In genomic region chr12:99131761-99132199, GRCh38 we compare ENCODE assay signal across 8 cellular contexts.
DNase-seq lines count a peak whose midpoint lies in the region; ATAC-seq and TF ChIP-seq lines count a peak whose summit lies in the region.

No MANE protein-coding gene starts in this region.

- DNase-seq in M059J (ENCODE audit: low read depth) = peak; percentile 14
- DNase-seq in ecto neural progenitor cell (ENCODE audit: low spot score) = peak; percentile 93
- peak; percentile 82 for DNase-seq in occipital lobe (lab: John Stamatoyannopoulos, UW)
- DNase-seq in natural killer cell = no peak
- DNase-seq in NCI-H510A treated with DMSO at 0.1 percent for 48 hours (lab: John Stamatoyannopoulos, UW) = no peak
- DNase-seq in dermis blood vessel endothelial cell = no peak
- DNase-seq in activated naive CD4-positive, alpha-beta T cell treated with anti-CD3 and anti-CD28 coated beads for 36 hours = no peak

- H3K9me3 Mint-ChIP-seq in natural killer cell = peaks cover 3 to 14% of the 10 kb centered on the region in 2 donors
- no peaks in the 10 kb centered on the region for H3K9me3 Mint-ChIP-seq in activated naive CD4-positive, alpha-beta T cell treated with anti-CD3 and anti-CD28 coated beads for 36 hours

- no peaks in the 10 kb centered on the region for H3K36me3 Mint-ChIP-seq in natural killer cell
- no peaks in the 10 kb centered on the region for H3K36me3 Mint-ChIP-seq in activated naive CD4-positive, alpha-beta T cell treated with anti-CD3 and anti-CD28 coated beads for 36 hours (ENCODE audit: low read depth)

- no peak overlapping the region for H3K27ac Mint-ChIP-seq in natural killer cell
- no peak overlapping the region for H3K27ac Mint-ChIP-seq in activated naive CD4-positive, alpha-beta T cell treated with anti-CD3 and anti-CD28 coated beads for 36 hours

- no peaks in the 10 kb centered on the region for H3K27me3 Mint-ChIP-seq in natural killer cell (ENCODE audit: low read depth in 2 of 2)
- no peaks in the 10 kb centered on the region for H3K27me3 Mint-ChIP-seq in activated naive CD4-positive, alpha-beta T cell treated with anti-CD3 and anti-CD28 coated beads for 36 hours (ENCODE audit: low read depth)

- H3K4me3 Mint-ChIP-seq in natural killer cell = no peak overlapping the region
- no peak overlapping the region for H3K4me3 Mint-ChIP-seq in activated naive CD4-positive, alpha-beta T cell treated with anti-CD3 and anti-CD28 coated beads for 36 hours

- intact Hi-C loops in natural killer cell (cut with micrococcal nuclease) = no loop called here
- intact Hi-C loops in activated naive CD4-positive, alpha-beta T cell treated with anti-CD3 and anti-CD28 coated beads for 36 hours (cut with micrococcal nuclease) = no loop called here

- no peak for TF ChIP-seq CTCF in natural killer cell (IDR thresholded peaks at IDR 0.05)

- CTCF ChIA-PET in activated naive CD4-positive, alpha-beta T cell treated with anti-CD3 and anti-CD28 coated beads for 36 hours (lab: Charles Lee) = no interaction called here

- ATAC-seq in GM18907 (IDR thresholded peaks at IDR 0.05; ENCODE audit: unreplicated experiment) = peak; percentile 50
- no peak for ATAC-seq in natural killer cell

- no peaks in the 10 kb centered on the region for H3K4me1 Mint-ChIP-seq in natural killer cell
- no peaks in the 10 kb centered on the region for H3K4me1 Mint-ChIP-seq in activated naive CD4-positive, alpha-beta T cell treated with anti-CD3 and anti-CD28 coated beads for 36 hours (ENCODE audit: low read depth)

Comparison
In these comparisons a context has a peak if more than half of its experiments do, and no peak if none do; other contexts are left out.
1. DNase-seq: peak in M059J (single experiment), ecto neural progenitor cell (single experiment) and occipital lobe (single experiment); none in natural killer cell (single experiment), NCI-H510A treated with DMSO at 0.1 percent for 48 hours (single experiment), dermis blood vessel endothelial cell (single experiment) and activated naive CD4-positive, alpha-beta T cell treated with anti-CD3 and anti-CD28 coated beads for 36 hours (single experiment).